In the genomic region with DNA sequence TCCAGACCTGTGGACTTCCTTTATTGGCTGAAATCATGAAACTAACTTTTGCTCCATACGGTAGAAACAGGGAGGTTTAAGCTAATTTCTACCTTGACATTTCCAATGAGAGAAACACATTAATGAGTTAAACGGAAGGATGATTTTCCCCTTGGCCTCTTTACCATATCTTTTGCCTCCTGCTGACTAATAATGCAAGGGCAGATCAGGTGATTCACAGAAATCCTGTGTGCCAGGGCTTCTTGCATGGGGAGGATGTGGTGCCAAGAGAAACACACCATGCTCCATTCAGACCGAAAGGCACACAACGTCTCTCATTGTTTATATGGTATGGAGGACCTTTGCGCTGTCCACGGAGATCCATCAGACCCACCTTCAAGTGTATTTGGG, we compare ENCODE assay signal across 14 cellular contexts. TPM values are rescaled to one million over a fixed set of nuclear protein-coding genes. Genes with fewer than 3 reads are reported as not detected.
DNase-seq lines count a peak whose midpoint lies in the region; ATAC-seq and FAIRE-seq lines count a peak whose summit lies in the region.
"Had no signal": no experiment of that assay in that cellular context is flagged by ENCODE, and none has a peak within 500 bp of the region (broad histone marks: within the 10 kb centered on the region; RNA-seq: fewer than 3 reads in every experiment).

No MANE protein-coding gene starts in this region.

- ATAC-seq in esophagus mucosa = peak; percentile 71
- ATAC-seq: activated naive CD8-positive, alpha-beta T cell treated with anti-CD3 and anti-CD28 coated beads, Interleukin-2, amount 50 U/mL, for 24 hours had no signal

- in situ Hi-C loops in SK-MEL-5 (cut with HindIII; ENCODE audit: low pct_unique_long_range_greater_than_20kb, low sequenced_read_pairs) = no loop called here

- DNase-seq in GM19239 (ENCODE audit: insufficient read length, low spot score) (no peak), SK-MEL-5 (ENCODE audit: low read depth, low spot score) (peak; percentile 99), renal cortical epithelial cell (ENCODE audit: low read depth) (peak; percentile 50), SIG-M5 (lab: John Stamatoyannopoulos, UW) (no peak), SK-N-DZ (ENCODE audit: low spot score) (no peak), COLO668 (lab: John Stamatoyannopoulos, UW; ENCODE audit: unreplicated experiment) (no peak)
- no peak for DNase-seq in stimulated activated CD4-positive, alpha-beta T cell treated with anti-CD3 and anti-CD28 coated beads, Interleukin-15, amount 100 ng/mL, for 24 hours
- DNase-seq: activated naive CD8-positive, alpha-beta T cell treated with anti-CD3 and anti-CD28 coated beads, Interleukin-2, amount 50 U/mL, for 24 hours; CD4-positive, CD25-positive, alpha-beta regulatory T cell; erythroblast; immature natural killer cell; NCI-H1436 treated with DMSO at 0.1 percent for 48 hours; stimulated activated CD4-positive, alpha-beta T cell treated with anti-CD3 and anti-CD28 coated beads, Interleukin-4, amount 100 ng/mL, for 4 hours had no signal

- peak; percentile 44 for FAIRE-seq in GM19239 (lab: Jason Lieb, UNC)

RNA-seq across cellular contexts. Expression of gene PRLR, which starts 17.4 kb away (rescaled TPM):
- 21.4 and 22.2 TPM in 2 replicates for total RNA-seq in SK-MEL-5 (2014; rRNA removed; shearing (Covaris generic))
- 4.4 and 8.8 TPM in 2 replicates for polyA plus RNA-seq in SK-MEL-5 (2015; cell fraction: cytosol; rRNA removed)
- 7.2 and 13.2 TPM in 2 replicates for polyA plus RNA-seq in SK-MEL-5 (2015; cell fraction: nucleus; rRNA removed)
- total RNA-seq in esophagus mucosa (7.6 TPM), renal cortical epithelial cell (0.35 and 0.50 TPM in 2 replicates)
- 0.10 TPM in 2 replicates for polyA plus RNA-seq in SK-N-DZ (2014; cell fraction: cytosol; rRNA removed)
- polyA plus RNA-seq in SK-N-DZ (2014; cell fraction: nucleus; rRNA removed) = 0.22 and 0.67 TPM in 2 replicates
- total RNA-seq: CD4-positive, CD25-positive, alpha-beta regulatory T cell had no signal
- polyA plus RNA-seq: CD4-positive, CD25-positive, alpha-beta regulatory T cell; immature natural killer cell had no signal

Comparison
In these comparisons a context has a peak if more than half of its experiments do, and no peak if none do; other contexts are left out.
1. DNase-seq: peak in SK-MEL-5 (single experiment) and renal cortical epithelial cell (single experiment); none in GM19239 (single experiment), SIG-M5 (single experiment), SK-N-DZ (single experiment), COLO668 (single experiment) and stimulated activated CD4-positive, alpha-beta T cell treated with anti-CD3 and anti-CD28 coated beads, Interleukin-15, amount 100 ng/mL, for 24 hours (single experiment).